1 cellular context compared by ENCODE assay signal in the genomic region with DNA sequence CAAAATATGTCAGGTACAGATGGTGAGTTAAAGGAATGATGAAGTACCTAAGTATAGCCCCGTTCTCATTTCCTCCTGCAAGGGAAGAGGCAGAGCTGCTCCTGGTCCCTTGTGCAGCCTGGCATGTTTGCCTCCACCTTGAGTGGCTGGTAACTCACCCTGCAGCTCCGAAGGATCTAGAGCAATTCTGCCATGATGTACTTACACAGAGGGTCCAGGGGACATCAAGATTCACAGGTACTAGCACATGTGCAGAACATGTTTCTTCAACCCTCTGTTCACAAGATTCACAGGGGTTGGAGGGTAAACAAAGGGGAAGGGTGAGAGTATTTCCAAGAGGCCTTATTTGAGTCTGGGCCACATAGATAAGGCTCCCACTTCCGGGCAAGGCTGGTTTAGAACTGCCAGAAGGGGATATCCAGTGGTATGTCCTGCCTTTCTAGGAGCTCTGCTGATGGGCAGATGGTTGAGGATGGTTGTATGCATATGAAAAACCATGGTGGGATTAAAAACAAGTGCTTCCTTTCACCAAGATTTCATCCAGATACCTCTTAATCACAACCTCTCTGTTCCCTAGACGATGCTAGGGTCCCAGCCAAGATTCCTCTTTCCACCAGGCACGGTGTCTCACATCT.
TF ChIP-seq lines count a peak whose summit lies in the region.

No MANE protein-coding gene starts in this region.

TF ChIP-seq in K562, 482 proteins besides CTCF, POLR2A, EP300 and RAD21 (continued from another document and continues in another):
- peak in 1 of 2 experiments; percentile 84; a peak in 2 of 4 replicates for TF ChIP-seq ZNF639 (CRISPR knock-in tag; conservative IDR thresholded peaks at IDR 0.05 in 1 of 2, IDR thresholded peaks at IDR 0.05 in 1 of 2)
- TF ChIP-seq CBFA2T2 (conservative IDR thresholded peaks at IDR 0.05), result peak; percentile 91
- TF ChIP-seq ZBED1 (IDR thresholded peaks at IDR 0.05), result 0 out of 2 replicates have a peak, but pooled peaks have one; percentile 29
- peak; percentile 59 for TF ChIP-seq CXXC5 (CRISPR knock-in tag; IDR thresholded peaks at IDR 0.05)
- no peak for TF ChIP-seq ZSCAN29 (IDR thresholded peaks at IDR 0.05)
- no peak for TF ChIP-seq ZNF121 (CRISPR knock-in tag; conservative IDR thresholded peaks at IDR 0.05)
- TF ChIP-seq, protein P1, sequence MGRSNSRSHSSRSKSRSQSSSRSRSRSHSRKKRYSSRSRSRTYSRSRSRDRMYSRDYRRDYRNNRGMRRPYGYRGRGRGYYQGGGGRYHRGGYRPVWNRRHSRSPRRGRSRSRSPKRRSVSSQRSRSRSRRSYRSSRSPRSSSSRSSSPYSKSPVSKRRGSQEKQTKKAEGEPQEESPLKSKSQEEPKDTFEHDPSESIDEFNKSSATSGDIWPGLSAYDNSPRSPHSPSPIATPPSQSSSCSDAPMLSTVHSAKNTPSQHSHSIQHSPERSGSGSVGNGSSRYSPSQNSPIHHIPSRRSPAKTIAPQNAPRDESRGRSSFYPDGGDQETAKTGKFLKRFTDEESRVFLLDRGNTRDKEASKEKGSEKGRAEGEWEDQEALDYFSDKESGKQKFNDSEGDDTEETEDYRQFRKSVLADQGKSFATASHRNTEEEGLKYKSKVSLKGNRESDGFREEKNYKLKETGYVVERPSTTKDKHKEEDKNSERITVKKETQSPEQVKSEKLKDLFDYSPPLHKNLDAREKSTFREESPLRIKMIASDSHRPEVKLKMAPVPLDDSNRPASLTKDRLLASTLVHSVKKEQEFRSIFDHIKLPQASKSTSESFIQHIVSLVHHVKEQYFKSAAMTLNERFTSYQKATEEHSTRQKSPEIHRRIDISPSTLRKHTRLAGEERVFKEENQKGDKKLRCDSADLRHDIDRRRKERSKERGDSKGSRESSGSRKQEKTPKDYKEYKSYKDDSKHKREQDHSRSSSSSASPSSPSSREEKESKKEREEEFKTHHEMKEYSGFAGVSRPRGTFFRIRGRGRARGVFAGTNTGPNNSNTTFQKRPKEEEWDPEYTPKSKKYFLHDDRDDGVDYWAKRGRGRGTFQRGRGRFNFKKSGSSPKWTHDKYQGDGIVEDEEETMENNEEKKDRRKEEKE (IDR thresholded peaks at IDR 0.05; ENCODE audit: borderline replicate concordance in 1 of 2, control insufficient read depth in 1 of 2, low read depth in 2 of 2, low read length in 1 of 2), result no peak
- no peak for TF ChIP-seq MLLT1 (IDR thresholded peaks at IDR 0.05)
- 0 out of 2 replicates have a peak, but pooled peaks have one; percentile 61 for TF ChIP-seq ZBTB7A (IDR thresholded peaks at IDR 0.05; ENCODE audit: borderline replicate concordance, control insufficient read depth, low read depth, low read length)
- no peak for TF ChIP-seq TAF7 (tag; IDR thresholded peaks at IDR 0.05)
- no peak for TF ChIP-seq NFATC3 (IDR thresholded peaks at IDR 0.05)
- no peak for TF ChIP-seq SIN3A (IDR thresholded peaks at IDR 0.05; ENCODE audit: borderline replicate concordance in 2 of 2, control insufficient read depth in 1 of 2, low read depth in 2 of 2, low read length in 2 of 2)
- no peak for TF ChIP-seq NELFE (IDR thresholded peaks at IDR 0.05; ENCODE audit: insufficient read depth, insufficient read length)
- TF ChIP-seq ZNF41 (CRISPR knock-in tag; conservative IDR thresholded peaks at IDR 0.05), result no peak
- no peak for TF ChIP-seq ZNF436 (CRISPR knock-in tag; IDR thresholded peaks at IDR 0.05)
- no peak for TF ChIP-seq ZNF445 (CRISPR knock-in tag; IDR thresholded peaks at IDR 0.05; ENCODE audit: low read depth)
- no peak for TF ChIP-seq STAT5B (CRISPR knock-in tag; IDR thresholded peaks at IDR 0.05)
- TF ChIP-seq CREB1 (IDR thresholded peaks at IDR 0.05), result no peak
- TF ChIP-seq CREB1 (CRISPR knock-in tag; IDR thresholded peaks at IDR 0.05), result 0 out of 2 replicates have a peak, but pooled peaks have one; percentile 33
- peak; percentile 88 for TF ChIP-seq GATA2 (CRISPR knock-in tag; IDR thresholded peaks at IDR 0.05)
- TF ChIP-seq KLF10 (CRISPR knock-in tag; IDR thresholded peaks at IDR 0.05), result no peak
- TF ChIP-seq ZNF140 (CRISPR knock-in tag; IDR thresholded peaks at IDR 0.05), result no peak
- TF ChIP-seq PTBP1 (IDR thresholded peaks at IDR 0.05; ENCODE audit: low read depth, low read length), result no peak
- TF ChIP-seq SRSF7 (optimal IDR thresholded peaks at IDR 0.05; ENCODE audit: low read depth, low read length), result no peak
- TF ChIP-seq, protein P2, sequence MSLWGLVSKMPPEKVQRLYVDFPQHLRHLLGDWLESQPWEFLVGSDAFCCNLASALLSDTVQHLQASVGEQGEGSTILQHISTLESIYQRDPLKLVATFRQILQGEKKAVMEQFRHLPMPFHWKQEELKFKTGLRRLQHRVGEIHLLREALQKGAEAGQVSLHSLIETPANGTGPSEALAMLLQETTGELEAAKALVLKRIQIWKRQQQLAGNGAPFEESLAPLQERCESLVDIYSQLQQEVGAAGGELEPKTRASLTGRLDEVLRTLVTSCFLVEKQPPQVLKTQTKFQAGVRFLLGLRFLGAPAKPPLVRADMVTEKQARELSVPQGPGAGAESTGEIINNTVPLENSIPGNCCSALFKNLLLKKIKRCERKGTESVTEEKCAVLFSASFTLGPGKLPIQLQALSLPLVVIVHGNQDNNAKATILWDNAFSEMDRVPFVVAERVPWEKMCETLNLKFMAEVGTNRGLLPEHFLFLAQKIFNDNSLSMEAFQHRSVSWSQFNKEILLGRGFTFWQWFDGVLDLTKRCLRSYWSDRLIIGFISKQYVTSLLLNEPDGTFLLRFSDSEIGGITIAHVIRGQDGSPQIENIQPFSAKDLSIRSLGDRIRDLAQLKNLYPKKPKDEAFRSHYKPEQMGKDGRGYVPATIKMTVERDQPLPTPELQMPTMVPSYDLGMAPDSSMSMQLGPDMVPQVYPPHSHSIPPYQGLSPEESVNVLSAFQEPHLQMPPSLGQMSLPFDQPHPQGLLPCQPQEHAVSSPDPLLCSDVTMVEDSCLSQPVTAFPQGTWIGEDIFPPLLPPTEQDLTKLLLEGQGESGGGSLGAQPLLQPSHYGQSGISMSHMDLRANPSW (CRISPR knock-in tag; IDR thresholded peaks at IDR 0.05), result no peak
- peak; percentile 73; the same call in 1 of the 2 replicates for TF ChIP-seq MYNN (IDR thresholded peaks at IDR 0.05)
- no peak for TF ChIP-seq MYNN (CRISPR knock-in tag; IDR thresholded peaks at IDR 0.05)
- no peak for TF ChIP-seq HMG20A (CRISPR knock-in tag; conservative IDR thresholded peaks at IDR 0.05)
- TF ChIP-seq SNRNP70 (optimal IDR thresholded peaks at IDR 0.05; ENCODE audit: low read depth, low read length), result no peak
- no peak for TF ChIP-seq ETS2 (tag; IDR thresholded peaks at IDR 0.05; ENCODE audit: borderline replicate concordance, poor library complexity, severe bottlenecking)
- peak; percentile 61 for TF ChIP-seq TBP (optimal IDR thresholded peaks at IDR 0.05; ENCODE audit: low read depth, low read length)
- no peak; the same call in 1 of the 2 replicates for TF ChIP-seq AFF4 (CRISPR knock-in tag; IDR thresholded peaks at IDR 0.05)
- TF ChIP-seq SIX5 (IDR thresholded peaks at IDR 0.05; ENCODE audit: borderline replicate concordance in 1 of 2, insufficient read depth in 1 of 2, low read depth in 1 of 2, low read length in 2 of 2), result no peak
- peak; percentile 94 for TF ChIP-seq NCOR1 (IDR thresholded peaks at IDR 0.05)
- TF ChIP-seq HES1 (IDR thresholded peaks at IDR 0.05; ENCODE audit: low read depth), result peak; percentile 76
- peak in 1 of 2 experiments; percentile 85; a peak in 2 of 4 replicates for TF ChIP-seq RCOR1 (IDR thresholded peaks at IDR 0.05; ENCODE audit: borderline replicate concordance in 1 of 2, low read depth in 2 of 2, low read length in 2 of 2)
- TF ChIP-seq MED1 (CRISPR knock-in tag; IDR thresholded peaks at IDR 0.05; ENCODE audit: borderline replicate concordance), result no peak
- TF ChIP-seq KAT8 (IDR thresholded peaks at IDR 0.05; ENCODE audit: low read depth), result no peak
- TF ChIP-seq, protein P3, sequence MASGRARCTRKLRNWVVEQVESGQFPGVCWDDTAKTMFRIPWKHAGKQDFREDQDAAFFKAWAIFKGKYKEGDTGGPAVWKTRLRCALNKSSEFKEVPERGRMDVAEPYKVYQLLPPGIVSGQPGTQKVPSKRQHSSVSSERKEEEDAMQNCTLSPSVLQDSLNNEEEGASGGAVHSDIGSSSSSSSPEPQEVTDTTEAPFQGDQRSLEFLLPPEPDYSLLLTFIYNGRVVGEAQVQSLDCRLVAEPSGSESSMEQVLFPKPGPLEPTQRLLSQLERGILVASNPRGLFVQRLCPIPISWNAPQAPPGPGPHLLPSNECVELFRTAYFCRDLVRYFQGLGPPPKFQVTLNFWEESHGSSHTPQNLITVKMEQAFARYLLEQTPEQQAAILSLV (tag; IDR thresholded peaks at IDR 0.05), result no peak
- TF ChIP-seq JUN (IDR thresholded peaks at IDR 0.05; ENCODE audit: borderline replicate concordance, low read depth, low read length), result peak; percentile 50; the same call in 1 of the 2 replicates
- no peak for TF ChIP-seq JUN (CRISPR knock-in tag; IDR thresholded peaks at IDR 0.05; ENCODE audit: borderline replicate concordance)
- TF ChIP-seq EHMT2 (IDR thresholded peaks at IDR 0.05), result no peak
- TF ChIP-seq ELF2 (CRISPR knock-in tag; IDR thresholded peaks at IDR 0.05), result no peak
- TF ChIP-seq ZNF174 (CRISPR knock-in tag; IDR thresholded peaks at IDR 0.05), result 0 out of 2 replicates have a peak, but pooled peaks have one; percentile 22
- no peak for TF ChIP-seq TAF15 (IDR thresholded peaks at IDR 0.05; ENCODE audit: low read depth, low read length)
- no peak for TF ChIP-seq PHF8 (IDR thresholded peaks at IDR 0.05; ENCODE audit: borderline replicate concordance, low read length)
- TF ChIP-seq ZNF778 (CRISPR knock-in tag; IDR thresholded peaks at IDR 0.05), result no peak
- TF ChIP-seq FOXA1 (IDR thresholded peaks at IDR 0.05; ENCODE audit: borderline replicate concordance), result peak; percentile 72; the same call in 1 of the 2 replicates
- peak; percentile 71 for TF ChIP-seq EP400 (IDR thresholded peaks at IDR 0.05)
- TF ChIP-seq ARNT (IDR thresholded peaks at IDR 0.05), result peak; percentile 76 to 83; a peak in 2 of 4 replicates
- no peak for TF ChIP-seq SIRT6 (IDR thresholded peaks at IDR 0.05; ENCODE audit: low read depth, low read length)
